8 cellular contexts compared by ENCODE assay signal in the genomic region with DNA sequence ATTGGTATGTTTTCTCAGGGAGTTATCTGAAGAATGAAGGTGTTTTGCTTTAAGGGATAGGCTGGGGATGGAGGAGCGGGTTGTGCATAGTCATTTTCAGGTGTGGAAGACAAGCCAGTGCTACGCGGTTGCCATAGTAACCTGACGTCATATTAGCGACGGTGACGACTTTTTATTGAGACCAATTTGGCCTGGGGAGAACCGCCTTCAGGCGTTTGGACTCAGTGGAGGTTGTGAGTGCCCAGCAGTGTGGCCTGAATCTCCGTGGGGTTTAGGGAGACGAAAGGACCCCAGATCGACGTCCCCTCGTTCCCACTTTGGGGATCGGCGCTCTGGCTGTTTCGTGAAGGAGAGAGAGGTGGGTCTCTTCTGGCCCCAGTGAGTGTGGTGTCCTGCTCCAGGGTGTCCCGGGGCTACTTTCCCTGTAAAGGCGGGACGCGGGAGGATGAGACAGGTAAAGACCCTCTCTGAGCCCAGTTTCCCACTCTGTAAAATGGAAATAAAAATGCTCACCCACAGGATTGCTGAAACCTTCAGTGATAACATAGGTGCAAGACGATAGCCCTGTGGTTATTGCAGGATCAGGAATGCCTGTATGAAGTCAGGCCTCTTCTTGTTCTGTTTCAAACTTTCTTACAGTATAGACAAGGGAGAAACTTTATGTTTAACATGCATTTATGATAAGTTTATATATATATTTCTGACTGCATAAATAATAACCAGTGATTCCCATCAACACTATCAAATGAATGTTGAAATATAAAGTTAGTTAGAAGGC. TPM values are rescaled to one million over a fixed set of nuclear protein-coding genes. Genes with fewer than 3 reads are reported as not detected.
DNase-seq lines count a peak whose midpoint lies in the region; ATAC-seq and TF ChIP-seq lines count a peak whose summit lies in the region.

No MANE protein-coding gene starts in this region.

- H3K4me3 Mint-ChIP-seq in activated T-cell treated with anti-CD3 and anti-CD28 coated beads, Interleukin-2, amount 50 U/mL, for 4 hours = peak overlapping the region; percentile 97
- H3K4me3 Mint-ChIP-seq in naive thymus-derived CD8-positive, alpha-beta T cell = peak overlapping the region; percentile 94 to 99 (median 96)
- H3K4me3 Mint-ChIP-seq in stimulated activated memory B cell treated with anti-CD40 and anti-IgM and Interleukin-4, amounts not matched to agents 10 μg/mL and 1 μg/mL and 100 μg/mL, for 72 hours = peak overlapping the region; percentile 100

- H3K4me2 ChIP-seq in IMR-90 (ENCODE audit: low read depth, low read length) (peak overlapping the region; percentile 53), fibroblast of lung (ENCODE audit: extremely low read depth, insufficient read depth, low read length) (peak overlapping the region; percentile 56)

- H4K20me1 ChIP-seq in IMR-90 (ENCODE audit: insufficient read depth, low read length) (peaks cover 3% of the 10 kb centered on the region; the same call in 1 of the 2 replicates), fibroblast of lung (ENCODE audit: control insufficient read depth, extremely low read depth, insufficient read depth, low read length) (no peaks in the 10 kb centered on the region)

- WGBS in IMR-90 (ENCODE audit: extremely low coverage in 2 of 2, insufficient read length in 1 of 2), 2 experiments = 8% methylated on average over 8 of the region's 22 CpGs; no CpG with 5 or more reads in 1 of the 2 experiments

- ATAC-seq in GM21529 (IDR thresholded peaks at IDR 0.05; ENCODE audit: unreplicated experiment) = peak; percentile 94
- ATAC-seq in IMR-90 (ENCODE audit: low read depth) = peak; percentile 80
- ATAC-seq in activated T-cell treated with anti-CD3 and anti-CD28 coated beads, Interleukin-2, amount 50 U/mL, for 4 hours = peak; percentile 86 to 94
- peak; percentile 89 to 91 for ATAC-seq in naive thymus-derived CD8-positive, alpha-beta T cell
- ATAC-seq in stimulated activated memory B cell treated with anti-CD40 and anti-IgM and Interleukin-4, amounts not matched to agents 10 μg/mL and 1 μg/mL and 100 μg/mL, for 72 hours = peak; percentile 89

- POLR2A ChIA-PET in IMR-90 (lab: Charles Lee; ENCODE audit: unreplicated experiment) = no interaction called here
- POLR2A ChIA-PET in naive thymus-derived CD8-positive, alpha-beta T cell (lab: Charles Lee) = no interaction called here

- H3K4me3 ChIP-seq in IMR-90 (ENCODE audit: insufficient read depth, low read depth, low read length) (peak overlapping the region; percentile 66), fibroblast of lung (replicated peaks in 1 of 4; ENCODE audit: control extremely low read depth in 1 of 4, insufficient read depth in 1 of 4, low read depth in 3 of 4, low read length in 4 of 4) (peak overlapping the region; percentile 50 to 93 (median 71))

- no peak overlapping the region; the same call in 2 of the 3 replicates for H2BK15ac ChIP-seq in IMR-90 (ENCODE audit: low read depth, low read length)

- H3K27ac Mint-ChIP-seq in naive thymus-derived CD8-positive, alpha-beta T cell = peak overlapping the region; percentile 82 to 99 (median 98)
- H3K27ac Mint-ChIP-seq in stimulated activated memory B cell treated with anti-CD40 and anti-IgM and Interleukin-4, amounts not matched to agents 10 μg/mL and 1 μg/mL and 100 μg/mL, for 72 hours = peak overlapping the region; percentile 99

- H3K4ac ChIP-seq in IMR-90 (ENCODE audit: low read depth, low read length) = peak overlapping the region; percentile 77

- TF ChIP-seq CTCF in IMR-90 (conservative IDR thresholded peaks at IDR 0.05; ENCODE audit: low read depth, low read length) (no peak), fibroblast of lung (conservative IDR thresholded peaks at IDR 0.05 in 1 of 2, IDR thresholded peaks at IDR 0.05 in 1 of 2; ENCODE audit: low read depth in 1 of 2, low read length in 2 of 2) (no peak)

- in situ Hi-C loops in IMR-90 (cut with MboI; ENCODE audit: low sequenced_read_pairs) = no loop called here

- H4K8ac ChIP-seq in IMR-90 (ENCODE audit: low read depth in 2 of 2, low read length in 2 of 2) = peak overlapping the region; percentile 93 to 98

- DNase-seq in DMS53 (lab: John Stamatoyannopoulos, UW) (peak; percentile 96), IMR-90 (peak; percentile 88), OCI-M2 (lab: John Stamatoyannopoulos, UW; ENCODE audit: unreplicated experiment) (peak; percentile 25), fibroblast of lung (ENCODE audit: low read depth in 2 of 2) (peak; percentile 85 to 89)
- peak; percentile 72 for DNase-seq in activated T-cell treated with anti-CD3 and anti-CD28 coated beads, Interleukin-2, amount 50 U/mL, for 4 hours
- DNase-seq in naive thymus-derived CD8-positive, alpha-beta T cell = peak; percentile 37 to 86 (median 76)

- H3K36me3 ChIP-seq in IMR-90 (ENCODE audit: control insufficient read depth, insufficient read depth, low read length) = no peaks in the 10 kb centered on the region
- no peaks in the 10 kb centered on the region for H3K36me3 ChIP-seq in fibroblast of lung (ENCODE audit: control insufficient read depth, insufficient read depth, low read length)

- TF ChIP-seq POLR2A in IMR-90 (IDR thresholded peaks at IDR 0.05; ENCODE audit: low read depth, low read length) = peak; percentile 69; the same call in 1 of the 2 replicates

- H2BK20ac ChIP-seq in IMR-90 (ENCODE audit: low read depth, low read length) = no peak overlapping the region

- peak overlapping the region; percentile 95 for H2AFZ ChIP-seq in IMR-90 (replicated peaks; ENCODE audit: low read length, poor library complexity)
- H2AFZ ChIP-seq in fibroblast of lung (ENCODE audit: low read length) = peak overlapping the region; percentile 65

- no peaks in the 10 kb centered on the region for H3K27me3 Mint-ChIP-seq in activated T-cell treated with anti-CD3 and anti-CD28 coated beads, Interleukin-2, amount 50 U/mL, for 4 hours (ENCODE audit: low read depth)
- no peaks in the 10 kb centered on the region for H3K27me3 Mint-ChIP-seq in naive thymus-derived CD8-positive, alpha-beta T cell
- no peaks in the 10 kb centered on the region for H3K27me3 Mint-ChIP-seq in stimulated activated memory B cell treated with anti-CD40 and anti-IgM and Interleukin-4, amounts not matched to agents 10 μg/mL and 1 μg/mL and 100 μg/mL, for 72 hours

- peak overlapping the region; percentile 58; the same call in 1 of the 2 replicates for H4K5ac ChIP-seq in IMR-90 (ENCODE audit: low read depth, low read length)

- no peaks in the 10 kb centered on the region for H3K27me3 ChIP-seq in IMR-90 (ENCODE audit: control insufficient read depth, insufficient read depth, low read length)
- H3K27me3 ChIP-seq in fibroblast of lung (ENCODE audit: control insufficient read depth, insufficient read depth, low read length) = no peaks in the 10 kb centered on the region

- peak overlapping the region; percentile 78 for H3K9ac ChIP-seq in IMR-90 (ENCODE audit: low read depth, low read length)
- H3K9ac ChIP-seq in fibroblast of lung (ENCODE audit: insufficient read depth, low read length) = peak overlapping the region; percentile 73

- H2BK5ac ChIP-seq in IMR-90 (ENCODE audit: low read depth, low read length, poor library complexity, severe bottlenecking) = no peak overlapping the region

- peak overlapping the region; percentile 82; the same call in 1 of the 2 replicates for H3K23ac ChIP-seq in IMR-90 (ENCODE audit: low read depth, low read length)

- no peak overlapping the region for H2AK5ac ChIP-seq in IMR-90 (ENCODE audit: low read depth, low read length)

- H3K9me3 Mint-ChIP-seq in activated T-cell treated with anti-CD3 and anti-CD28 coated beads, Interleukin-2, amount 50 U/mL, for 4 hours = no peaks in the 10 kb centered on the region
- no peaks in the 10 kb centered on the region for H3K9me3 Mint-ChIP-seq in naive thymus-derived CD8-positive, alpha-beta T cell
- no peaks in the 10 kb centered on the region for H3K9me3 Mint-ChIP-seq in stimulated activated memory B cell treated with anti-CD40 and anti-IgM and Interleukin-4, amounts not matched to agents 10 μg/mL and 1 μg/mL and 100 μg/mL, for 72 hours

- no peaks in the 10 kb centered on the region for H3K9me1 ChIP-seq in IMR-90 (ENCODE audit: insufficient read depth, low read length)

- H3K79me1 ChIP-seq in IMR-90 (ENCODE audit: low read depth in 1 of 2, low read length in 2 of 2) = peaks cover 0 to 5% of the 10 kb centered on the region in 2 experiments; a peak in 2 of 4 replicates

- H2BK120ac ChIP-seq in IMR-90 (ENCODE audit: low read depth, low read length) = peak overlapping the region; percentile 53

- intact Hi-C loops in IMR-90 (cut with micrococcal nuclease) = loop anchor here (5.0 kb wide), 1 partner anchor 172 kb away; the partner anchor contains the start of gene ARMCX5

- peak overlapping the region; percentile 81 for H4K91ac ChIP-seq in IMR-90 (ENCODE audit: insufficient read depth, low read depth, low read length)

- BruUV-seq in IMR-90 (replicated peaks; lab: Mats Ljungman, UMichigan) = no TSS peak

- H3K9me3 ChIP-seq in IMR-90 (ENCODE audit: control insufficient read depth, insufficient read depth, low read length) (no peaks in the 10 kb centered on the region), fibroblast of lung (ENCODE audit: control insufficient read depth, insufficient read depth, low read depth, low read length) (no peaks in the 10 kb centered on the region)

- dilution Hi-C loops in IMR-90 (cut with HindIII; ENCODE audit: low sequenced_read_pairs, unreplicated experiment) = no loop called here

- H3K4me1 ChIP-seq in IMR-90 (ENCODE audit: control insufficient read depth, insufficient read depth, low read length) (peaks cover 4% of the 10 kb centered on the region), fibroblast of lung (ENCODE audit: control insufficient read depth, extremely low read depth, insufficient read depth, low read length) (peaks cover 7% of the 10 kb centered on the region)

- H3K56ac ChIP-seq in IMR-90 (ENCODE audit: extremely low read depth, insufficient read depth, low read length) = peak overlapping the region; percentile 50

- peak overlapping the region; percentile 12 for H2AK9ac ChIP-seq in IMR-90 (replicated peaks; ENCODE audit: low read depth, low read length, poor library complexity)

- H3K27ac ChIP-seq in IMR-90 (ENCODE audit: insufficient read depth, low read length) (peak overlapping the region; percentile 59), fibroblast of lung (ENCODE audit: insufficient read depth, low read length) (peak overlapping the region; percentile 83)

- no peak overlapping the region; the same call in 1 of the 2 replicates for H3K18ac ChIP-seq in IMR-90 (ENCODE audit: low read depth, low read length)

- CTCF ChIA-PET in IMR-90 (lab: Yijun Ruan, JAX) = interaction anchor here (0.6 kb wide), 1 partner anchor 85 kb away, joined by 4 read pairs; no protein-coding TSS in a partner anchor

- peaks cover 2% of the 10 kb centered on the region for H3K79me2 ChIP-seq in fibroblast of lung (ENCODE audit: control insufficient read depth, insufficient read depth, low read length)

- H3K14ac ChIP-seq in IMR-90 (replicated peaks; ENCODE audit: low read depth, low read length) = peak overlapping the region; percentile 97

- peaks cover 6% of the 10 kb centered on the region for H3K36me3 Mint-ChIP-seq in activated T-cell treated with anti-CD3 and anti-CD28 coated beads, Interleukin-2, amount 50 U/mL, for 4 hours (ENCODE audit: insufficient read depth)
- peaks cover 4 to 7% (median 5%) of the 10 kb centered on the region in 3 donors for H3K36me3 Mint-ChIP-seq in naive thymus-derived CD8-positive, alpha-beta T cell
- H3K36me3 Mint-ChIP-seq in stimulated activated memory B cell treated with anti-CD40 and anti-IgM and Interleukin-4, amounts not matched to agents 10 μg/mL and 1 μg/mL and 100 μg/mL, for 72 hours = peaks cover 8% of the 10 kb centered on the region

- TF ChIP-seq RAD21 in IMR-90 (IDR thresholded peaks at IDR 0.05; ENCODE audit: low read length) = no peak

- peaks cover 11% of the 10 kb centered on the region for H3K4me1 Mint-ChIP-seq in activated T-cell treated with anti-CD3 and anti-CD28 coated beads, Interleukin-2, amount 50 U/mL, for 4 hours (ENCODE audit: low read depth)
- H3K4me1 Mint-ChIP-seq in naive thymus-derived CD8-positive, alpha-beta T cell = peaks cover 8 to 20% (median 15%) of the 10 kb centered on the region in 4 donors
- H3K4me1 Mint-ChIP-seq in stimulated activated memory B cell treated with anti-CD40 and anti-IgM and Interleukin-4, amounts not matched to agents 10 μg/mL and 1 μg/mL and 100 μg/mL, for 72 hours = peaks cover 12% of the 10 kb centered on the region

RNA-seq across cellular contexts. Expression of gene GPRASP3, which starts 48.6 kb away (rescaled TPM):
- total RNA-seq in IMR-90 (2012; rRNA removed) (6.9 and 8.1 TPM in 2 replicates), fibroblast of lung (5.9 and 9.7 TPM in 2 replicates)
- polyA plus RNA-seq in IMR-90 (2012; rRNA removed) (1.4 and 2.2 TPM in 2 replicates), fibroblast of lung (6.4 and 7.3 TPM in 2 replicates)
- 0.90 and 0.99 TPM in 2 replicates for polyA plus RNA-seq in IMR-90 (2012; cell fraction: cytosol; rRNA removed)
- polyA plus RNA-seq in IMR-90 (2012; cell fraction: nucleus; rRNA removed; ENCODE audit: low replicate concordance) = 0.63 and 2.3 TPM in 2 replicates
- 1 to 10 TPM in 2 of 3 donors, under 1 TPM in 1; 0.87 to 1.8 (median 1.0) TPM for total RNA-seq in activated T-cell treated with anti-CD3 and anti-CD28 coated beads, Interleukin-2, amount 50 U/mL, for 4 hours
- 4.0 and 5.0 TPM in 2 replicates for polyA plus RNA-seq in fibroblast of lung (2012)
- 1.7 and 2.5 TPM in 2 replicates for polyA minus RNA-seq in fibroblast of lung (ENCODE audit: low replicate concordance)
- 1 to 10 TPM; 2.4 to 5.1 TPM for total RNA-seq in naive thymus-derived CD8-positive, alpha-beta T cell
- 1 to 10 TPM; 1.1 to 1.5 (median 1.4) TPM for polyA plus RNA-seq in naive thymus-derived CD8-positive, alpha-beta T cell

RNA-seq across cellular contexts. Expression of gene GPRASP2, which starts 56.9 kb away (rescaled TPM):
- total RNA-seq in IMR-90 (2012; rRNA removed) = 23.6 and 24.7 TPM in 2 replicates
- 9.0 and 9.4 TPM in 2 replicates for polyA plus RNA-seq in IMR-90 (2012; rRNA removed)
- polyA plus RNA-seq in IMR-90 (2012; cell fraction: cytosol; rRNA removed) = 4.3 and 5.1 TPM in 2 replicates
- polyA plus RNA-seq in IMR-90 (2012; cell fraction: nucleus; rRNA removed; ENCODE audit: low replicate concordance) = 3.0 and 7.7 TPM in 2 replicates
- under 1 TPM; 0.33 to 0.61 (median 0.42) TPM for total RNA-seq in activated T-cell treated with anti-CD3 and anti-CD28 coated beads, Interleukin-2, amount 50 U/mL, for 4 hours
- total RNA-seq in fibroblast of lung = 16.9 and 24.6 TPM in 2 replicates
- 8.8 and 12.9 TPM in 2 replicates for polyA plus RNA-seq in fibroblast of lung
- 7.5 and 11.6 TPM in 2 replicates for polyA plus RNA-seq in fibroblast of lung (2012)
- polyA minus RNA-seq in fibroblast of lung (ENCODE audit: low replicate concordance) = 9.4 TPM in 2 replicates
- total RNA-seq in naive thymus-derived CD8-positive, alpha-beta T cell = 1 to 10 TPM; 5.1 to 6.9 TPM
- 10 to 100 TPM in 1 of 3 donors, 1 to 10 TPM in 2; 3.2 to 11.0 (median 5.3) TPM for polyA plus RNA-seq in naive thymus-derived CD8-positive, alpha-beta T cell

Comparison
In these comparisons a context has a peak if more than half of its experiments do, and no peak if none do; other contexts are left out.
1. Peak in every context shown above with its lines: DNase-seq, ATAC-seq, H3K4me3 ChIP-seq and H3K27ac ChIP-seq.
2. DNase-seq: peak in every context shown above with its lines; median percentile 96 in DMS53; 88 in IMR-90; 87 in fibroblast of lung; 76 in naive thymus-derived CD8-positive, alpha-beta T cell; 72 in activated T-cell treated with anti-CD3 and anti-CD28 coated beads, Interleukin-2, amount 50 U/mL, for 4 hours; 25 in OCI-M2.